ENCODE assay signal across 8 cellular contexts in the genomic region with DNA sequence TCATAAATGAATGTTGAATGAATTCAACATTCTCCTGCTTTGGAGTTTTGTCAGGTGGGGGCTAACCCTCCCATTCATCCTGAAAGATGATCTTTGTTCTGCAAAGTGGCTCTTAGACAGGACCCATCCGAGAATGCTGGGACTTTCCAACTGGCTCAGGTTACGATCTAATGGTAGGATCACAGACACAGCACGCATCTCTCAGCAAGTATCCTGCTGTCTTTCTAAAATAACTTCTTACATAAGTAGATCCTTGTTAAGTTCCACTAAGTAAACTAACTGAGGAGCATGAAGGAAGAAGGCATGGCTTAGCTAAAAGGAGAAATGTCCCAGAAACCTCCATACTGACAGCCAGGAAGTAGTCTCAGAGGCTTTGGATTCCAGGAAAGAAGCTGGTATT. TPM values are rescaled to one million over a fixed set of nuclear protein-coding genes. Genes with fewer than 3 reads are reported as not detected.
DNase-seq lines count a peak whose midpoint lies in the region; ATAC-seq and TF ChIP-seq lines count a peak whose summit lies in the region.

No MANE protein-coding gene starts in this region.

- H3K4me1 Mint-ChIP-seq in H9 = peaks cover 16 to 17% of the 10 kb centered on the region in 2 experiments
- peaks cover 4 to 6% of the 10 kb centered on the region in 2 donors for H3K4me1 Mint-ChIP-seq in natural killer cell treated with Interleukin-12 subunit alpha and Interleukin-12 subunit beta and Interleukin-15 and Interleukin-18, amount 100 ng/mL, for 72 hours (ENCODE audit: low read depth in 2 of 2)

- peaks cover 5 to 15% (median 8%) of the 10 kb centered on the region in 3 experiments for H3K36me3 Mint-ChIP-seq in H9 (ENCODE audit: insufficient read depth in 1 of 3, low read depth in 3 of 3)
- peaks cover 11% of the 10 kb centered on the region for H3K36me3 Mint-ChIP-seq in natural killer cell treated with Interleukin-12 subunit alpha and Interleukin-12 subunit beta and Interleukin-15 and Interleukin-18, amount 100 ng/mL, for 72 hours

- H3K23me2 ChIP-seq in H9 (ENCODE audit: insufficient read length, low read depth, low read length, poor library complexity, severe bottlenecking) = no peaks in the 10 kb centered on the region

- H3K36me3 ChIP-seq in adrenal gland (replicated peaks in 1 of 2) (no peaks in the 10 kb centered on the region), subcutaneous abdominal adipose tissue (ENCODE audit: control insufficient read depth in 5 of 5, insufficient read depth in 5 of 5, low read length in 5 of 5) (no peaks in the 10 kb centered on the region)

- no peaks in the 10 kb centered on the region for H4K20me1 ChIP-seq in H9 (ENCODE audit: control insufficient read depth, insufficient read depth, insufficient read length)

- H3K9ac ChIP-seq in H9 (ENCODE audit: extremely low read depth, insufficient read length, low read length) (no peak overlapping the region), subcutaneous abdominal adipose tissue (ENCODE audit: low read length in 5 of 5) (no peak overlapping the region)

- peaks cover 12 to 16% of the 10 kb centered on the region in 2 experiments for H3K9me3 Mint-ChIP-seq in H9
- H3K9me3 Mint-ChIP-seq in natural killer cell treated with Interleukin-12 subunit alpha and Interleukin-12 subunit beta and Interleukin-15 and Interleukin-18, amount 100 ng/mL, for 72 hours = peaks cover 3% of the 10 kb centered on the region

- no peak overlapping the region for H2BK120ac ChIP-seq in H9 (ENCODE audit: low read depth, low read length, poor library complexity, severe bottlenecking)

- ATAC-seq in right cardiac atrium (peak; percentile 52 to 71), GM21825 (IDR thresholded peaks at IDR 0.05; ENCODE audit: unreplicated experiment) (no peak)
- ATAC-seq in natural killer cell treated with Interleukin-12 subunit alpha and Interleukin-12 subunit beta and Interleukin-15 and Interleukin-18, amount 100 ng/mL, for 72 hours = no peak

- no peak overlapping the region for H3T11ph ChIP-seq in H9 (ENCODE audit: low read length)

- H3K9me3 ChIP-seq in H9 (ENCODE audit: control insufficient read depth, low read depth, low read length) (no peaks in the 10 kb centered on the region), adrenal gland (replicated peaks in 1 of 3) (no peaks in the 10 kb centered on the region), right cardiac atrium (ENCODE audit: control insufficient read depth, low read length) (no peaks in the 10 kb centered on the region), subcutaneous abdominal adipose tissue (ENCODE audit: control insufficient read depth in 5 of 5, low read length in 5 of 5) (peaks cover 0 to 10% (median 0%) of the 10 kb centered on the region in 5 donors)

- no peak overlapping the region for H3K14ac ChIP-seq in H9 (ENCODE audit: insufficient read depth, low read length)

- no peak overlapping the region for H3K56ac ChIP-seq in H9 (ENCODE audit: insufficient read length, low read depth, low read length)

- H3K79me1 ChIP-seq in H9 (ENCODE audit: insufficient read depth, low read depth, low read length, poor library complexity, severe bottlenecking) = no peaks in the 10 kb centered on the region

- H2BK20ac ChIP-seq in H9 (ENCODE audit: low read depth, low read length, poor library complexity, severe bottlenecking) = no peak overlapping the region

- WGBS in H9 (ENCODE audit: extremely low coverage, insufficient read length, low lambda C conversion rate) = no CpG with 5 or more reads among the region's 3 CpGs
- WGBS in adrenal gland, 4 donors = 46 to 78% (median 69%) methylated on average over 3 of the region's 3 CpGs
- WGBS in right cardiac atrium = 27% methylated on average over 3 of the region's 3 CpGs

- H4K91ac ChIP-seq in H9 (ENCODE audit: insufficient read length, low read depth, low read length) = no peak overlapping the region

- no peak overlapping the region for H2BK15ac ChIP-seq in H9 (ENCODE audit: low read depth, low read length)

- no peak overlapping the region for H2BK5ac ChIP-seq in H9 (ENCODE audit: insufficient read length, low read length)

- H2BK12ac ChIP-seq in H9 (ENCODE audit: insufficient read length, low read depth, low read length) = no peak overlapping the region

- H3K4me3 Mint-ChIP-seq in H9 = no peak overlapping the region
- no peak overlapping the region for H3K4me3 Mint-ChIP-seq in natural killer cell treated with Interleukin-12 subunit alpha and Interleukin-12 subunit beta and Interleukin-15 and Interleukin-18, amount 100 ng/mL, for 72 hours

- H3K4me1 ChIP-seq in H9 (ENCODE audit: insufficient read depth, low read length) (peaks cover 3% of the 10 kb centered on the region; the same call in 1 of the 2 replicates), adrenal gland (replicated peaks in 1 of 2) (peaks cover 10 to 19% of the 10 kb centered on the region in 2 donors), right cardiac atrium (ENCODE audit: control insufficient read depth, insufficient read depth, low read length) (no peaks in the 10 kb centered on the region), subcutaneous abdominal adipose tissue (ENCODE audit: control insufficient read depth in 5 of 5, insufficient read depth in 5 of 5, low read length in 5 of 5) (peaks cover 2 to 14% (median 10%) of the 10 kb centered on the region in 5 donors)

- H2AFZ ChIP-seq in H9 (ENCODE audit: low read length) = no peak overlapping the region

- H4K8ac ChIP-seq in H9 (replicated peaks; ENCODE audit: insufficient read length, low read depth, low read length) = no peak overlapping the region

- H3K4me2 ChIP-seq in H9 (ENCODE audit: insufficient read depth, insufficient read length, low read length) = peak overlapping the region; percentile 11

- no peak overlapping the region for H3K18ac ChIP-seq in H9 (ENCODE audit: insufficient read length, low read depth, low read length)

- no peak overlapping the region for H3K4ac ChIP-seq in H9 (ENCODE audit: low read depth, low read length)

- H3K27ac ChIP-seq in H9 (ENCODE audit: insufficient read length, low read depth, low read length) = no peak overlapping the region
- peak overlapping the region; percentile 4 to 79 (median 63) for H3K27ac ChIP-seq in adrenal gland
- H3K27ac ChIP-seq in right cardiac atrium (ENCODE audit: low read length) = peak overlapping the region; percentile 67
- peak overlapping the region; percentile 38 for H3K27ac ChIP-seq in subcutaneous abdominal adipose tissue (ENCODE audit: low read depth, low read length)

- H4K5ac ChIP-seq in H9 (ENCODE audit: insufficient read length, low read depth, low read length) = no peak overlapping the region

- H3K23ac ChIP-seq in H9 (ENCODE audit: insufficient read length, low read depth, low read length) = no peak overlapping the region

- no peaks in the 10 kb centered on the region for H3K79me2 ChIP-seq in H9 (ENCODE audit: insufficient read depth, low read length)

- no peak overlapping the region for H2AK5ac ChIP-seq in H9 (ENCODE audit: insufficient read length, low read length)

- TF ChIP-seq CTCF in H9 (conservative IDR thresholded peaks at IDR 0.05) (no peak), adrenal gland (IDR thresholded peaks at IDR 0.05) (no peak)

- no peak for DNase-seq in H9
- DNase-seq in adrenal gland = peak in 1 of 7 donors; percentile 36
- no peak for DNase-seq in right cardiac atrium
- DNase-seq in natural killer cell treated with Interleukin-12 subunit alpha and Interleukin-12 subunit beta and Interleukin-15 and Interleukin-18, amount 100 ng/mL, for 72 hours (ENCODE audit: low spot score) = no peak
- no peak for DNase-seq in GF-D8 (lab: John Stamatoyannopoulos, UW)
- no peak for DNase-seq in germinal center (ENCODE audit: low spot score)

- intact Hi-C loops in adrenal gland (cut with DNase I) = no loop called here
- intact Hi-C loops in right cardiac atrium (cut with DNase I) = no loop called here

- H3K27ac Mint-ChIP-seq in H9 = peak overlapping the region in 1 of 3 experiments; percentile 91; a peak in 2 of 7 replicates
- no peak overlapping the region for H3K27ac Mint-ChIP-seq in natural killer cell treated with Interleukin-12 subunit alpha and Interleukin-12 subunit beta and Interleukin-15 and Interleukin-18, amount 100 ng/mL, for 72 hours

- H3K27me3 ChIP-seq in H9 (ENCODE audit: insufficient read depth, low read length) (no peaks in the 10 kb centered on the region), adrenal gland (no peaks in the 10 kb centered on the region), right cardiac atrium (ENCODE audit: control insufficient read depth, insufficient read depth) (no peaks in the 10 kb centered on the region), subcutaneous abdominal adipose tissue (ENCODE audit: control insufficient read depth in 5 of 5, insufficient read depth in 4 of 5, low read length in 5 of 5) (no peaks in the 10 kb centered on the region)

- TF ChIP-seq POLR2A in adrenal gland (IDR thresholded peaks at IDR 0.05) = no peak

- no peak overlapping the region for H3K4me3 ChIP-seq in adrenal gland
- no peak overlapping the region for H3K4me3 ChIP-seq in right cardiac atrium (ENCODE audit: low read length)
- H3K4me3 ChIP-seq in subcutaneous abdominal adipose tissue (ENCODE audit: low read depth in 1 of 5, low read length in 5 of 5) = peak overlapping the region in 1 of 5 donors; percentile 16

- no peaks in the 10 kb centered on the region for H3K27me3 Mint-ChIP-seq in H9 (ENCODE audit: low read depth)
- H3K27me3 Mint-ChIP-seq in natural killer cell treated with Interleukin-12 subunit alpha and Interleukin-12 subunit beta and Interleukin-15 and Interleukin-18, amount 100 ng/mL, for 72 hours = peaks cover 15 to 30% of the 10 kb centered on the region in 2 donors

RNA-seq across cellular contexts. Expression of a gene that starts 23.7 kb away (rescaled TPM):
- total RNA-seq in H9 (2021) (3.1 and 3.4 TPM in 2 replicates), adrenal gland (100 to 1,000 TPM in 4 of 8 donors, 10 to 100 TPM in 4; 47.3 to 124 (median 99.5) TPM), right cardiac atrium (10 to 100 TPM; 15.0 to 20.2 (median 16.3) TPM)
- polyA plus RNA-seq in adrenal gland (10 to 100 TPM; 29.1 to 75.5 (median 45.8) TPM), right cardiac atrium (14.0 TPM)
- total RNA-seq in natural killer cell treated with Interleukin-12 subunit alpha and Interleukin-12 subunit beta and Interleukin-15 and Interleukin-18, amount 100 ng/mL, for 72 hours = under 1 TPM in 1 of 2 donors, not detected in 1; 0.24 TPM

RNA-seq across cellular contexts. Expression of a gene that starts 26.0 kb away (rescaled TPM):
- total RNA-seq in H9 (2021) = not detected in 2 replicates
- total RNA-seq in adrenal gland = under 1 TPM in 1 of 8 donors, not detected in 7; 0.20 TPM
- not detected for polyA plus RNA-seq in adrenal gland
- under 1 TPM in 2 of 4 donors, not detected in 2; 0.14 to 0.15 TPM for total RNA-seq in right cardiac atrium
- 0.07 TPM for polyA plus RNA-seq in right cardiac atrium
- not detected for total RNA-seq in natural killer cell treated with Interleukin-12 subunit alpha and Interleukin-12 subunit beta and Interleukin-15 and Interleukin-18, amount 100 ng/mL, for 72 hours

RNA-seq across cellular contexts. Expression of a gene that starts 54.0 kb away (rescaled TPM):
- not detected in 2 replicates for total RNA-seq in H9 (2021)
- 1 to 10 TPM in 2 of 8 donors, under 1 TPM in 5, not detected in 1; 0.39 to 2.2 (median 0.72) TPM for total RNA-seq in adrenal gland
- 1 to 10 TPM in 1 of 3 donors, under 1 TPM in 1, not detected in 1; 0.40 to 1.8 TPM for polyA plus RNA-seq in adrenal gland
- 1 to 10 TPM in 3 of 4 donors, under 1 TPM in 1; 0.86 to 2.1 (median 1.2) TPM for total RNA-seq in right cardiac atrium
- polyA plus RNA-seq in right cardiac atrium = 1.7 TPM
- not detected for total RNA-seq in natural killer cell treated with Interleukin-12 subunit alpha and Interleukin-12 subunit beta and Interleukin-15 and Interleukin-18, amount 100 ng/mL, for 72 hours

Comparison
In these comparisons a context has a peak if more than half of its experiments do, and no peak if none do; other contexts are left out.
1. ATAC-seq: peak in right cardiac atrium (2 of 2); none in GM21825 (single experiment) and natural killer cell treated with Interleukin-12 subunit alpha and Interleukin-12 subunit beta and Interleukin-15 and Interleukin-18, amount 100 ng/mL, for 72 hours (0 of 2).